In the genomic region with DNA sequence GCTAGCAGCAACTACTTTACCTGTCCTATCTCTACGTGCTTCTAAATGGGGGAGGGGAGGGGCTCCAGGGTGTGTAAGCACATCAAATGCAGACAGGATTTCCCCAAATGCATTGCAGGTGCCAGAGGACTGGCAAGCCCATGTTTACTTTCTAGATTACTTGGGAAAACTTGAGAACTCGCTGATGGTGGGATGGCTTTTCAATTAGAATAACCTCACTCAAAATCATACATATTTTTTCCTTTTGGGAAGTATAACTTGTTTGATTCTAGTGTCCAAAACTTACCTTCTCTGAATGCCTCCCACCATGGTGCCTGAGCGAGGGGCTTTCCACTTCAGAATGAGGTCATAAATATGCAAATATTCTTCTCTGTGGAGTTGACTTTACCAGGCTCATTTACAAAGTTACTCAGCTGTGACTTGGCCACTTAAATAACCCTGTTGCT, we compare ENCODE assay signal across 12 cellular contexts.
A peak's percentile ranks its signal among the peaks of the same experiment; 100 is the strongest.
DNase-seq lines count a peak whose midpoint lies in the region; ATAC-seq, FAIRE-seq and TF ChIP-seq lines count a peak whose summit lies in the region.
"Had no signal": no experiment of that assay in that cellular context is flagged by ENCODE, and none has a peak within 500 bp of the region (broad histone marks: within the 10 kb centered on the region; RNA-seq: fewer than 3 reads in every experiment).

No MANE protein-coding gene starts in this region.

- ATAC-seq in GM18517 (IDR thresholded peaks at IDR 0.05; ENCODE audit: unreplicated experiment) (peak; percentile 95), GM21528 (IDR thresholded peaks at IDR 0.05; ENCODE audit: low FRiP score, unreplicated experiment) (peak; percentile 92), HG03139 (IDR thresholded peaks at IDR 0.05; ENCODE audit: unreplicated experiment) (peak; percentile 80), lower lobe of right lung (no peak)
- ATAC-seq: effector memory CD8-positive, alpha-beta T cell; psoas muscle had no signal

- TF ChIP-seq POLR2A in adrenal gland (IDR thresholded peaks at IDR 0.05) = no peak

- WGBS in adrenal gland, 4 donors = 85 to 88% (median 88%) methylated on average over 2 to 3 of the region's 3 CpGs

- H3K4me3 Mint-ChIP-seq in T-helper 2 cell treated with Interferon-gamma antibody and Interleukin-4, amounts not matched to agents 5 μg/mL and 100 μg/mL, for 36 hours = no peak overlapping the region
- H3K4me3 Mint-ChIP-seq: CD4-positive, CD25-positive, alpha-beta regulatory T cell; effector memory CD8-positive, alpha-beta T cell had no signal

- intact Hi-C loops in adrenal gland (cut with DNase I) = no loop called here
- intact Hi-C loops in lower lobe of right lung (cut with DNase I) = no loop called here

- DNase-seq in bronchial epithelial cell (ENCODE audit: low read depth) (peak; percentile 20), adrenal gland (no peak), lower lobe of right lung (no peak)
- no peak for DNase-seq in T-helper 2 cell treated with Interferon-gamma antibody and Interleukin-4, amounts not matched to agents 5 μg/mL and 100 μg/mL, for 36 hours (ENCODE audit: low spot score)
- DNase-seq in stimulated activated CD4-positive, alpha-beta T cell treated with anti-CD3 and anti-CD28 coated beads, Interleukin-2, amount 100 ng/mL, for 24 hours = no peak
- DNase-seq: CD4-positive, CD25-positive, alpha-beta regulatory T cell; effector memory CD8-positive, alpha-beta T cell; NCI-H2171 treated with DMSO at 0.1 percent for 48 hours; psoas muscle had no signal

- H3K27me3 ChIP-seq in bronchial epithelial cell (ENCODE audit: control insufficient read depth, insufficient read depth, low read length) (no peaks in the 10 kb centered on the region), adrenal gland (no peaks in the 10 kb centered on the region), lower lobe of right lung (ENCODE audit: low read depth) (no peaks in the 10 kb centered on the region)

- TF ChIP-seq CTCF in bronchial epithelial cell (IDR thresholded peaks at IDR 0.05; ENCODE audit: insufficient read depth, low read length, severe bottlenecking) (no peak), adrenal gland (IDR thresholded peaks at IDR 0.05) (no peak), lower lobe of right lung (IDR thresholded peaks at IDR 0.05) (no peak)

- H3K4me1 ChIP-seq in adrenal gland (replicated peaks in 1 of 2) (peaks cover 0 to 6% of the 10 kb centered on the region in 2 donors), lower lobe of right lung (peaks cover 3% of the 10 kb centered on the region)
- H3K4me1 ChIP-seq: psoas muscle had no signal

- no peaks in the 10 kb centered on the region for H3K36me3 Mint-ChIP-seq in T-helper 2 cell treated with Interferon-gamma antibody and Interleukin-4, amounts not matched to agents 5 μg/mL and 100 μg/mL, for 36 hours (ENCODE audit: low read depth)
- H3K36me3 Mint-ChIP-seq: CD4-positive, CD25-positive, alpha-beta regulatory T cell had no signal

- no peaks in the 10 kb centered on the region for H3K9me3 Mint-ChIP-seq in T-helper 2 cell treated with Interferon-gamma antibody and Interleukin-4, amounts not matched to agents 5 μg/mL and 100 μg/mL, for 36 hours
- H3K9me3 Mint-ChIP-seq: CD4-positive, CD25-positive, alpha-beta regulatory T cell; effector memory CD8-positive, alpha-beta T cell had no signal

- no peaks in the 10 kb centered on the region for H3K36me3 ChIP-seq in bronchial epithelial cell (ENCODE audit: control insufficient read depth, insufficient read depth, low read length)
- no peaks in the 10 kb centered on the region for H3K36me3 ChIP-seq in adrenal gland (replicated peaks in 1 of 2)
- no peaks in the 10 kb centered on the region for H3K36me3 ChIP-seq in lower lobe of right lung

- FAIRE-seq in bronchial epithelial cell (lab: Jason Lieb, UNC) = no peak

- H3K27ac Mint-ChIP-seq in T-helper 2 cell treated with Interferon-gamma antibody and Interleukin-4, amounts not matched to agents 5 μg/mL and 100 μg/mL, for 36 hours = no peak overlapping the region
- H3K27ac Mint-ChIP-seq: CD4-positive, CD25-positive, alpha-beta regulatory T cell; effector memory CD8-positive, alpha-beta T cell had no signal

- peaks cover 7% of the 10 kb centered on the region for H3K27me3 Mint-ChIP-seq in T-helper 2 cell treated with Interferon-gamma antibody and Interleukin-4, amounts not matched to agents 5 μg/mL and 100 μg/mL, for 36 hours (ENCODE audit: low read depth)

- H3K27ac ChIP-seq in adrenal gland = no peak overlapping the region
- H3K27ac ChIP-seq in lower lobe of right lung = no peak overlapping the region
- H3K27ac ChIP-seq: psoas muscle had no signal

- no peaks in the 10 kb centered on the region for H3K9me3 ChIP-seq in adrenal gland (replicated peaks in 1 of 3)
- no peaks in the 10 kb centered on the region for H3K9me3 ChIP-seq in lower lobe of right lung
- H3K9me3 ChIP-seq: psoas muscle had no signal

- H3K4me3 ChIP-seq in bronchial epithelial cell (ENCODE audit: low read depth, low read length) = no peak overlapping the region
- H3K4me3 ChIP-seq in adrenal gland = no peak overlapping the region
- no peak overlapping the region for H3K4me3 ChIP-seq in lower lobe of right lung
- H3K4me3 ChIP-seq: psoas muscle had no signal

- no peaks in the 10 kb centered on the region for H3K4me1 Mint-ChIP-seq in T-helper 2 cell treated with Interferon-gamma antibody and Interleukin-4, amounts not matched to agents 5 μg/mL and 100 μg/mL, for 36 hours (ENCODE audit: low read depth)
- H3K4me1 Mint-ChIP-seq: CD4-positive, CD25-positive, alpha-beta regulatory T cell had no signal

Comparison
In these comparisons a context has a peak if more than half of its experiments do, and no peak if none do; other contexts are left out.
1. ATAC-seq: peak in GM18517 (single experiment), GM21528 (single experiment) and HG03139 (single experiment); none in lower lobe of right lung (0 of 2).